Comparison of ENCODE assay signal across 8 cellular contexts in the genomic region with DNA sequence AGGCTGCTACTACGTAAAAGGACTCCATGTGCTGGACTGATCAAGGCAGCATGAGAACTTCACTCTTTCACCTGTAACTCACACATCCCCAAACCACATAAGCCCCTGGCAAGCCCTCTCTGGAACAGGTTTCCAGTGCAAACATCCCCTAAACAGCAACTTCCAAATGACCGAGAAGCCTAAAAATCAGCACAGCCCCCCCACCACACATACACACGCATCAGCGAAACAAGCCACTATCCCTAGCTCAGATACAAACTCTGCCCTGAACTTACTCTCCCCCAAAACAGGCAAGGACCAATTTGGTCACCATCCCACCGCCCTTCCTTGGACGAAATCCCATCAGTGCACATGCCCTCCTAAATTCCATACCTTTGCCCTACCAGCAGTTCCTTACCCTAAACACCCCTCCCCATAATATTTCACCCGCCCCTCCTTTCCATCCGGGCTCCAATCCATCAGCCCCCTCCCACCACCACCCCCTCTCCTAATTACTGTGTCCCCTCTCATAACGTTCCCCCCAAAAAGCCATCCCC. TPM values are rescaled to one million over a fixed set of nuclear protein-coding genes. Genes with fewer than 3 reads are reported as not detected.
DNase-seq lines count a peak whose midpoint lies in the region; ATAC-seq and TF ChIP-seq lines count a peak whose summit lies in the region.

No MANE protein-coding gene starts in this region.

- H3K4me3 ChIP-seq in DOHH2 (ENCODE audit: low read length) (peak overlapping the region; percentile 97), Panc1 (ENCODE audit: low read depth in 2 of 2, low read length in 2 of 2) (peak overlapping the region; percentile 70 to 81), muscle layer of colon (ENCODE audit: low read depth in 1 of 2, low read length in 2 of 2) (peak overlapping the region; percentile 77 to 93)

- DNase-seq in Panc1 (ENCODE audit: low read depth, low spot score): no peak
- no peak for DNase-seq in GM10266 (ENCODE audit: extremely low spot score)
- no peak for DNase-seq in SHP77 treated with DMSO at 0.1 percent for 48 hours (lab: John Stamatoyannopoulos, UW)
- DNase-seq in NCI-H187 (lab: John Stamatoyannopoulos, UW): no peak
- DNase-seq in Kasumi-1 (lab: John Stamatoyannopoulos, UW): no peak

- in situ Hi-C loops in Panc1 (cut with HindIII; ENCODE audit: low pct_unique_long_range_greater_than_20kb, low sequenced_read_pairs): no loop called here

- no peaks in the 10 kb centered on the region; the same call in 1 of the 2 replicates for H4K20me1 ChIP-seq in DOHH2 (ENCODE audit: control insufficient read depth, insufficient read depth, low read depth, low read length)

- CTCF ChIA-PET in Panc1 (lab: Charles Lee): no interaction called here

- ATAC-seq in Panc1: no peak

- H3K36me3 ChIP-seq in DOHH2 (ENCODE audit: control insufficient read depth, low read length): peaks cover 48% of the 10 kb centered on the region
- H3K36me3 ChIP-seq in Panc1 (ENCODE audit: control insufficient read depth, insufficient read depth, low read length): peaks cover 6% of the 10 kb centered on the region
- peaks cover 14% of the 10 kb centered on the region for H3K36me3 ChIP-seq in muscle layer of colon (ENCODE audit: insufficient read depth, low read length)

- TF ChIP-seq CTCF in DOHH2 (IDR thresholded peaks at IDR 0.05; ENCODE audit: low read depth, low read length, poor library complexity, severe bottlenecking) (no peak), Panc1 (IDR thresholded peaks at IDR 0.05) (no peak), GM10266 (IDR thresholded peaks at IDR 0.05; ENCODE audit: control insufficient read depth, insufficient read depth, low read depth, missing control alignments) (no peak)

- POLR2A ChIA-PET in Panc1 (lab: Charles Lee): no interaction called here

- peaks cover 44% of the 10 kb centered on the region for H3K4me1 ChIP-seq in DOHH2 (ENCODE audit: control insufficient read depth, low read length)
- peaks cover 15% of the 10 kb centered on the region for H3K4me1 ChIP-seq in Panc1 (ENCODE audit: control insufficient read depth, insufficient read depth, low read length)
- peaks cover 18% of the 10 kb centered on the region for H3K4me1 ChIP-seq in muscle layer of colon (ENCODE audit: insufficient read depth, low read length)

- peaks cover 67% of the 10 kb centered on the region for H3K79me2 ChIP-seq in DOHH2 (ENCODE audit: control insufficient read depth, low read length)

- H3K9ac ChIP-seq in muscle layer of colon (ENCODE audit: low read length): peak overlapping the region; percentile 96

- intact Hi-C loops in Panc1 (cut with micrococcal nuclease; ENCODE audit: unreplicated experiment): no loop called here

- no peaks in the 10 kb centered on the region for H3K9me3 ChIP-seq in DOHH2 (ENCODE audit: control insufficient read depth, insufficient read depth, low read length)
- no peaks in the 10 kb centered on the region for H3K9me3 ChIP-seq in Panc1 (ENCODE audit: control insufficient read depth, insufficient read depth, low read depth, low read length)
- no peaks in the 10 kb centered on the region for H3K9me3 ChIP-seq in muscle layer of colon (ENCODE audit: low read length)

- H3K27me3 ChIP-seq in DOHH2 (ENCODE audit: control insufficient read depth, low read length) (no peaks in the 10 kb centered on the region), Panc1 (ENCODE audit: control insufficient read depth, insufficient read depth, low read length) (no peaks in the 10 kb centered on the region), muscle layer of colon (ENCODE audit: control insufficient read depth in 1 of 2, insufficient read depth in 2 of 2, low read length in 2 of 2) (no peaks in the 10 kb centered on the region)

- H3F3A ChIP-seq in DOHH2 (ENCODE audit: control insufficient read depth, insufficient read depth): peaks cover 7% of the 10 kb centered on the region; the same call in 1 of the 2 replicates

- peak overlapping the region; percentile 82 for H3K4me2 ChIP-seq in DOHH2 (ENCODE audit: low read length)

- no peaks in the 10 kb centered on the region for H3K9me2 ChIP-seq in DOHH2 (replicated peaks; ENCODE audit: control insufficient read depth, low read length)

- no TSS peak for BruUV-seq in Panc1 (replicated peaks; lab: Mats Ljungman, UMichigan)

- H3K27ac ChIP-seq in DOHH2 (ENCODE audit: low read depth, low read length) (peak overlapping the region; percentile 76), Panc1 (ENCODE audit: low read length) (peak overlapping the region; percentile 88), cingulate gyrus (ENCODE audit: low read depth, low read length) (peak overlapping the region; percentile 91), muscle layer of colon (ENCODE audit: low read depth, low read length) (peak overlapping the region; percentile 94)

RNA-seq across cellular contexts. Expression of gene LSM12, which starts 0.7 kb away (rescaled TPM):
- total RNA-seq in Panc1 (2021; ENCODE audit: unreplicated experiment): 73.0 TPM
- 34.8 TPM for polyA plus RNA-seq in Panc1 (2012; ENCODE audit: insufficient read length)

RNA-seq across cellular contexts. Expression of gene G6PC3, which starts 4.8 kb away (rescaled TPM):
- 42.7 TPM for total RNA-seq in Panc1 (2021; ENCODE audit: unreplicated experiment)
- polyA plus RNA-seq in Panc1 (2012; ENCODE audit: insufficient read length): 65.1 TPM

RNA-seq across cellular contexts. Expression of gene TMEM101, which starts 51.0 kb away (rescaled TPM):
- total RNA-seq in Panc1 (2021; ENCODE audit: unreplicated experiment): 32.8 TPM
- polyA plus RNA-seq in Panc1 (2012; ENCODE audit: insufficient read length): 45.9 TPM

RNA-seq across cellular contexts. Expression of gene HDAC5, which starts 57.7 kb away (rescaled TPM):
- total RNA-seq in Panc1 (2021; ENCODE audit: unreplicated experiment): 11.5 TPM
- polyA plus RNA-seq in Panc1 (2012; ENCODE audit: insufficient read length): 27.9 TPM
